In genomic region chr5:217475-217859, GRCh38 we compare ENCODE assay signal across 9 cellular contexts. TPM values are rescaled to one million over a fixed set of nuclear protein-coding genes. Genes with fewer than 3 reads are reported as not detected.
DNase-seq lines count a peak whose midpoint lies in the region; ATAC-seq and TF ChIP-seq lines count a peak whose summit lies in the region.
"Not testable (repeated sequence)": the region's sequence is repeated elsewhere in the genome, so short reads cannot be mapped to it uniquely, and the experiment has no call there.
"Had no signal": no experiment of that assay in that cellular context is flagged by ENCODE, and none has a peak within 500 bp of the region (broad histone marks: within the 10 kb centered on the region; RNA-seq: fewer than 3 reads in every experiment).

No MANE protein-coding gene starts in this region.

- not testable (repeated sequence) for TF ChIP-seq CTCF in AG10803 (conservative IDR thresholded peaks at IDR 0.05; ENCODE audit: low read length); NB4 (IDR thresholded peaks at IDR 0.05; ENCODE audit: low read depth, low read length); retinal pigment epithelial cell (conservative IDR thresholded peaks at IDR 0.05; ENCODE audit: low read depth, low read length)

- peak; percentile 36 for DNase-seq in AG10803 (ENCODE audit: low read depth)
- DNase-seq in NB4 (ENCODE audit: low read depth); activated CD4-positive, alpha-beta memory T cell treated with anti-CD3 and anti-CD28 coated beads for 36 hours; retinal pigment epithelial cell (ENCODE audit: low read depth): not testable (repeated sequence)

- not testable (repeated sequence) for H3K36me3 ChIP-seq in duodenal mucosa (ENCODE audit: control insufficient read depth in 1 of 2, insufficient read depth in 2 of 2, low read length in 2 of 2)

- peaks cover 5 to 14% of the 10 kb centered on the region in 2 donors for H3K4me1 ChIP-seq in duodenal mucosa (ENCODE audit: control insufficient read depth in 1 of 2, insufficient read depth in 2 of 2, low read length in 2 of 2)

- POLR2A ChIA-PET in activated CD4-positive, alpha-beta memory T cell treated with anti-CD3 and anti-CD28 coated beads for 36 hours (lab: Charles Lee) = interaction anchor here (2.2 kb wide), 1 partner anchor 53 kb away, joined by 10 read pairs; the partner anchor contains the start of gene PDCD6

- H3K36me3 Mint-ChIP-seq in activated CD4-positive, alpha-beta memory T cell treated with anti-CD3 and anti-CD28 coated beads for 36 hours = peaks cover 15% of the 10 kb centered on the region

- not testable (repeated sequence) for TF ChIP-seq POLR2A in NB4 (IDR thresholded peaks at IDR 0.05; ENCODE audit: extremely low read depth, insufficient read length)

- peak overlapping the region in 1 of 2 donors; percentile 59 for H3K9ac ChIP-seq in duodenal mucosa (ENCODE audit: low read depth in 1 of 2, low read length in 2 of 2)

- ATAC-seq in GM19035 (IDR thresholded peaks at IDR 0.05; ENCODE audit: unreplicated experiment) (peak; percentile 27), HG02840 (IDR thresholded peaks at IDR 0.05; ENCODE audit: low FRiP score, unreplicated experiment) (peak; percentile 9)

- not testable (repeated sequence) for H3K27me3 ChIP-seq in duodenal mucosa (ENCODE audit: control insufficient read depth in 1 of 2, insufficient read depth in 2 of 2, low read length in 2 of 2); layer of hippocampus (ENCODE audit: control insufficient read depth, insufficient read depth, low read length)

- not testable (repeated sequence) for H3K9me3 Mint-ChIP-seq in activated CD4-positive, alpha-beta memory T cell treated with anti-CD3 and anti-CD28 coated beads for 36 hours

- H3K4me1 Mint-ChIP-seq in activated CD4-positive, alpha-beta memory T cell treated with anti-CD3 and anti-CD28 coated beads for 36 hours (ENCODE audit: low read depth) = peaks cover 55% of the 10 kb centered on the region

- H3K4me3 ChIP-seq in AG10803 (ENCODE audit: low read length) (peak overlapping the region; percentile 85), NB4 (ENCODE audit: low read depth, low read length) (peak overlapping the region; percentile 64), duodenal mucosa (ENCODE audit: low read depth in 1 of 2, low read length in 2 of 2) (peak overlapping the region; percentile 66 to 93), retinal pigment epithelial cell (ENCODE audit: low read length) (peak overlapping the region; percentile 75)

- H3K27ac ChIP-seq in duodenal mucosa (ENCODE audit: low read depth, low read length) = not testable (repeated sequence)
- peak overlapping the region; percentile 84 for H3K27ac ChIP-seq in layer of hippocampus (ENCODE audit: low read depth, low read length)

- peak overlapping the region; percentile 83 for H3K27ac Mint-ChIP-seq in activated CD4-positive, alpha-beta memory T cell treated with anti-CD3 and anti-CD28 coated beads for 36 hours

- not testable (repeated sequence) for H3K9me3 ChIP-seq in duodenal mucosa (ENCODE audit: control insufficient read depth in 1 of 2, low read length in 2 of 2)

- intact Hi-C loops in activated CD4-positive, alpha-beta memory T cell treated with anti-CD3 and anti-CD28 coated beads for 36 hours (cut with micrococcal nuclease) = loop anchor here (5.0 to 10.0 kb wide), 2 partner anchors 115 to 237 kb away; no protein-coding TSS in a partner anchor

- CTCF ChIA-PET in activated CD4-positive, alpha-beta memory T cell treated with anti-CD3 and anti-CD28 coated beads for 36 hours (lab: Charles Lee) = interaction anchor here (1.0 to 3.6 kb wide), 2 partner anchors 29 to 229 kb away, joined by 3 to 20 read pairs; no protein-coding TSS in a partner anchor

- not testable (repeated sequence) for H3K27me3 Mint-ChIP-seq in activated CD4-positive, alpha-beta memory T cell treated with anti-CD3 and anti-CD28 coated beads for 36 hours

- peak overlapping the region; percentile 76 for H3K4me3 Mint-ChIP-seq in activated CD4-positive, alpha-beta memory T cell treated with anti-CD3 and anti-CD28 coated beads for 36 hours

RNA-seq across cellular contexts. Expression of gene CCDC127, which starts 0.5 kb away (rescaled TPM):
- 1 to 10 TPM; 4.3 to 5.0 TPM for total RNA-seq in activated CD4-positive, alpha-beta memory T cell treated with anti-CD3 and anti-CD28 coated beads for 36 hours

RNA-seq across cellular contexts. Expression of gene SDHA, which starts 0.7 kb away (rescaled TPM):
- total RNA-seq in activated CD4-positive, alpha-beta memory T cell treated with anti-CD3 and anti-CD28 coated beads for 36 hours = 100 to 1,000 TPM; 142 to 143 TPM

RNA-seq across cellular contexts. Expression of gene LRRC14B, which starts 26.2 kb away (rescaled TPM):
- total RNA-seq in activated CD4-positive, alpha-beta memory T cell treated with anti-CD3 and anti-CD28 coated beads for 36 hours = not detected
- total RNA-seq: occipital lobe had no signal

RNA-seq across cellular contexts. Expression of gene PDCD6, which starts 54.0 kb away (rescaled TPM):
- 10 to 100 TPM; 81.6 to 83.8 TPM for total RNA-seq in activated CD4-positive, alpha-beta memory T cell treated with anti-CD3 and anti-CD28 coated beads for 36 hours
